Comparison of ENCODE assay signal across 10 cellular contexts in genomic region chr3:195899701-195900425, GRCh38. TPM values are rescaled to one million over a fixed set of nuclear protein-coding genes. Genes with fewer than 3 reads are reported as not detected.
DNase-seq lines count a peak whose midpoint lies in the region; ATAC-seq and TF ChIP-seq lines count a peak whose summit lies in the region.
"Had no signal": no experiment of that assay in that cellular context is flagged by ENCODE, and none has a peak within 500 bp of the region (broad histone marks: within the 10 kb centered on the region; RNA-seq: fewer than 3 reads in every experiment).

No MANE protein-coding gene starts in this region.

- no peaks in the 10 kb centered on the region for H3K9me3 ChIP-seq in endodermal cell (ENCODE audit: control insufficient read depth, low read length)

- peaks cover 66% of the 10 kb centered on the region for H3K4me1 Mint-ChIP-seq in activated CD4-positive, alpha-beta T cell treated with anti-CD3 and anti-CD28 coated beads, Interleukin-2, amount 10 ng/mL, durations not matched to agents 24 days and 14 days
- H3K4me1 Mint-ChIP-seq in activated B cell treated with CpG ODN at 0.5 μM for 24 hours (peaks cover 85% of the 10 kb centered on the region), glutamatergic neuron (ENCODE audit: low read depth, unreplicated experiment) (peaks cover 26% of the 10 kb centered on the region), endodermal cell (peaks cover 31% of the 10 kb centered on the region)
- peaks cover 75% of the 10 kb centered on the region for H3K4me1 Mint-ChIP-seq in stimulated activated effector memory CD8-positive, alpha-beta T cell treated with anti-CD3 and anti-CD28 coated beads, Interleukin-12 subunit alpha, Interleukin-12 subunit beta, amount 100 ng/mL, for 72 hours

- H3K27ac ChIP-seq in endodermal cell (ENCODE audit: low read depth, low read length), result no peak overlapping the region

- H3K9ac ChIP-seq in endodermal cell (ENCODE audit: extremely low read depth, low read length, poor library complexity, severe bottlenecking), result no peak overlapping the region

- no peak for DNase-seq in activated CD4-positive, alpha-beta T cell treated with anti-CD3 and anti-CD28 coated beads, Interleukin-2, amount 10 ng/mL, durations not matched to agents 24 days and 14 days
- DNase-seq in activated CD4-positive, alpha-beta T cell treated with anti-CD3 and anti-CD28 coated beads, Interleukin-2, amount 50 U/mL, for 1 hour, result no peak
- DNase-seq in activated B cell treated with CpG ODN at 0.5 μM for 24 hours (no peak), glutamatergic neuron (no peak), endodermal cell (no peak)
- no peak for DNase-seq in stimulated activated effector memory CD8-positive, alpha-beta T cell treated with anti-CD3 and anti-CD28 coated beads, Interleukin-12 subunit alpha, Interleukin-12 subunit beta, amount 100 ng/mL, for 72 hours (ENCODE audit: low spot score in 2 of 2)
- DNase-seq in stimulated activated CD4-positive, alpha-beta T cell treated with anti-CD3 and anti-CD28 coated beads, Interleukin-2, amount 100 ng/mL, for 48 hours, result no peak
- no peak for DNase-seq in activated effector memory CD4-positive, alpha-beta T cell treated with anti-CD3 and anti-CD28 coated beads, Interleukin-2, amount 50 U/mL, for 16 hours
- DNase-seq: cortex of kidney, NCI-H187 treated with DMSO at 0.1 percent for 48 hours had no signal

- POLR2A ChIA-PET in activated B cell treated with CpG ODN at 0.5 μM for 24 hours (lab: Charles Lee), result interaction anchor here (0.9 to 1.5 kb wide), 4 partner anchors 9 to 15 kb away, joined by 3 to 8 read pairs (median 4); partner anchors contain the start of gene TNK2

- H3K27me3 Mint-ChIP-seq in activated CD4-positive, alpha-beta T cell treated with anti-CD3 and anti-CD28 coated beads, Interleukin-2, amount 10 ng/mL, durations not matched to agents 24 days and 14 days, result no peaks in the 10 kb centered on the region
- H3K27me3 Mint-ChIP-seq in activated B cell treated with CpG ODN at 0.5 μM for 24 hours (no peaks in the 10 kb centered on the region), glutamatergic neuron (ENCODE audit: unreplicated experiment) (peaks cover 9% of the 10 kb centered on the region), endodermal cell (ENCODE audit: insufficient read depth) (no peaks in the 10 kb centered on the region)

- no peak for ATAC-seq in activated B cell treated with CpG ODN at 0.5 μM for 24 hours (ENCODE audit: low read depth)
- no peak for ATAC-seq in stimulated activated effector memory CD8-positive, alpha-beta T cell treated with anti-CD3 and anti-CD28 coated beads, Interleukin-12 subunit alpha, Interleukin-12 subunit beta, amount 100 ng/mL, for 72 hours

- CTCF ChIA-PET in activated B cell treated with CpG ODN at 0.5 μM for 24 hours (lab: Charles Lee), result interaction anchor here (1.6 to 2.8 kb wide), 2 partner anchors 15 to 37 kb away, joined by 6 to 14 read pairs; no protein-coding TSS in a partner anchor

- H3K4me3 Mint-ChIP-seq in activated CD4-positive, alpha-beta T cell treated with anti-CD3 and anti-CD28 coated beads, Interleukin-2, amount 10 ng/mL, durations not matched to agents 24 days and 14 days, result peak overlapping the region; percentile 51
- H3K4me3 Mint-ChIP-seq in activated B cell treated with CpG ODN at 0.5 μM for 24 hours, result peak overlapping the region; percentile 64
- peak overlapping the region; percentile 35 for H3K4me3 Mint-ChIP-seq in glutamatergic neuron (ENCODE audit: unreplicated experiment)
- H3K4me3 Mint-ChIP-seq in stimulated activated effector memory CD8-positive, alpha-beta T cell treated with anti-CD3 and anti-CD28 coated beads, Interleukin-12 subunit alpha, Interleukin-12 subunit beta, amount 100 ng/mL, for 72 hours, result peak overlapping the region; percentile 23
- no peak overlapping the region for H3K4me3 Mint-ChIP-seq in endodermal cell

- H3K4me3 ChIP-seq in endodermal cell (ENCODE audit: low read length), result no peak overlapping the region

- no peaks in the 10 kb centered on the region for H3K36me3 ChIP-seq in endodermal cell (ENCODE audit: control insufficient read depth, insufficient read depth, low read length)

- peak overlapping the region; percentile 40 for H3K27ac Mint-ChIP-seq in activated CD4-positive, alpha-beta T cell treated with anti-CD3 and anti-CD28 coated beads, Interleukin-2, amount 10 ng/mL, durations not matched to agents 24 days and 14 days
- H3K27ac Mint-ChIP-seq in activated B cell treated with CpG ODN at 0.5 μM for 24 hours, result peak overlapping the region; percentile 89
- peak overlapping the region; percentile 88 for H3K27ac Mint-ChIP-seq in glutamatergic neuron (ENCODE audit: unreplicated experiment)
- H3K27ac Mint-ChIP-seq in stimulated activated effector memory CD8-positive, alpha-beta T cell treated with anti-CD3 and anti-CD28 coated beads, Interleukin-12 subunit alpha, Interleukin-12 subunit beta, amount 100 ng/mL, for 72 hours, result peak overlapping the region; percentile 74
- H3K27ac Mint-ChIP-seq in endodermal cell, result no peak overlapping the region

- H3K36me3 Mint-ChIP-seq in activated CD4-positive, alpha-beta T cell treated with anti-CD3 and anti-CD28 coated beads, Interleukin-2, amount 10 ng/mL, durations not matched to agents 24 days and 14 days (ENCODE audit: low read depth), result peaks cover 13% of the 10 kb centered on the region
- H3K36me3 Mint-ChIP-seq in activated B cell treated with CpG ODN at 0.5 μM for 24 hours (ENCODE audit: low read depth), result no peaks in the 10 kb centered on the region
- H3K36me3 Mint-ChIP-seq in glutamatergic neuron (ENCODE audit: unreplicated experiment), result no peaks in the 10 kb centered on the region
- peaks cover 45% of the 10 kb centered on the region for H3K36me3 Mint-ChIP-seq in stimulated activated effector memory CD8-positive, alpha-beta T cell treated with anti-CD3 and anti-CD28 coated beads, Interleukin-12 subunit alpha, Interleukin-12 subunit beta, amount 100 ng/mL, for 72 hours
- peaks cover 8% of the 10 kb centered on the region for H3K36me3 Mint-ChIP-seq in endodermal cell (ENCODE audit: low read depth)

- no peak for TF ChIP-seq CTCF in activated B cell treated with CpG ODN at 0.5 μM for 24 hours (IDR thresholded peaks at IDR 0.05)
- TF ChIP-seq CTCF in glutamatergic neuron (IDR thresholded peaks at IDR 0.05; ENCODE audit: partially characterized antibody, unreplicated experiment), result no peak
- TF ChIP-seq CTCF in endodermal cell (conservative IDR thresholded peaks at IDR 0.05), result no peak

- WGBS in endodermal cell (ENCODE audit: insufficient coverage in 1 of 2, insufficient read length in 1 of 2), 2 experiments, result 94 to 95% methylated on average over 9 to 15 of the region's 15 CpGs

- H3K9me3 Mint-ChIP-seq in activated CD4-positive, alpha-beta T cell treated with anti-CD3 and anti-CD28 coated beads, Interleukin-2, amount 10 ng/mL, durations not matched to agents 24 days and 14 days, result no peaks in the 10 kb centered on the region
- H3K9me3 Mint-ChIP-seq in activated B cell treated with CpG ODN at 0.5 μM for 24 hours, result no peaks in the 10 kb centered on the region
- H3K9me3 Mint-ChIP-seq in glutamatergic neuron (ENCODE audit: unreplicated experiment), result peaks cover 18% of the 10 kb centered on the region
- no peaks in the 10 kb centered on the region for H3K9me3 Mint-ChIP-seq in stimulated activated effector memory CD8-positive, alpha-beta T cell treated with anti-CD3 and anti-CD28 coated beads, Interleukin-12 subunit alpha, Interleukin-12 subunit beta, amount 100 ng/mL, for 72 hours
- no peaks in the 10 kb centered on the region for H3K9me3 Mint-ChIP-seq in endodermal cell

- intact Hi-C loops in activated CD4-positive, alpha-beta T cell treated with anti-CD3 and anti-CD28 coated beads, Interleukin-2, amount 10 ng/mL, durations not matched to agents 24 days and 14 days (cut with micrococcal nuclease), result loop anchor here (10.0 kb wide), 1 partner anchor 55 kb away; no protein-coding TSS in a partner anchor
- intact Hi-C loops in activated B cell treated with CpG ODN at 0.5 μM for 24 hours (cut with micrococcal nuclease), result loop anchor here (5.0 to 10.0 kb wide), 3 partner anchors 92 to 1125 kb away; partner anchors contain the start of gene MELTF

- peaks cover 5% of the 10 kb centered on the region for H3K4me1 ChIP-seq in endodermal cell (ENCODE audit: control insufficient read depth, insufficient read depth, low read length)

- H3K27me3 ChIP-seq in endodermal cell (ENCODE audit: control insufficient read depth, insufficient read depth, low read length, poor library complexity, severe bottlenecking), result no peaks in the 10 kb centered on the region

RNA-seq across cellular contexts. Expression of gene TNK2, which starts 8.5 kb away (rescaled TPM):
- total RNA-seq in activated CD4-positive, alpha-beta T cell treated with anti-CD3 and anti-CD28 coated beads, Interleukin-2, amount 10 ng/mL, durations not matched to agents 24 days and 14 days, result 101 and 110 TPM in 2 replicates
- total RNA-seq in activated B cell treated with CpG ODN at 0.5 μM for 24 hours (108 and 132 TPM in 2 replicates), glutamatergic neuron (ENCODE audit: unreplicated experiment) (46.2 TPM), endodermal cell (10 to 100 TPM; 53.2 to 85.7 TPM)
- 34.8 TPM for polyA plus RNA-seq in endodermal cell (2013, experiment 1 of 2)
- polyA plus RNA-seq in endodermal cell (2013, experiment 2 of 2), result 29.4 TPM
